Comparison of ENCODE assay signal across 8 cellular contexts in the genomic region with DNA sequence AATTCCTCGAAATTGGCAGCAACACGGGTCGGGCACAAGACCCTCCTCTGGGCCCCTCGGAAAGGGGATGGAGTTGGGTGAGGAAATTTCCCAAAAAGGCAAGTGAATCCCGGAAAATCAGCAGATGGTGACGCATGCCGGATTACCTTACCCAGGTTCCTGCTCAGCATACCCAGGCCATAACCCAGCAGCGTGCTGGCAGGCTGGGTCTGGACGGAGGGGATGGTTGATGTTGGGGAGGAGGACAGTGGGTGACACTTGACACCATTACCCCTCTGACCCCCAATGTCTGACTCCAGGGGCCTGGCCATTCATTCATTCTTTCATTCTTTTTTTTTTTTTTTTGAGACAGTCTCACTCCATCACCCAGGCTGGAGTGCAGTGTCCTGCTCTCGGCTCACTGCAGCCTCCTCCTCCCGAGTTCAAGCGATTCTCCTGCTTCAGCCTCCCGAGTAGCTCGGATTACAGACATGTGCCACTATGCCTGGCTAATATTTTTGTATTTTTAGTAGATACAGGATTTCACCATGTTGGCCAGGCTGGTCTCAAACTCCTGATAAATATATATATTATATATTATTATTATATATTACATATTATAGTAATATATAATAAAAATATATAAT. TPM values are rescaled to one million over a fixed set of nuclear protein-coding genes. Genes with fewer than 3 reads are reported as not detected.
DNase-seq lines count a peak whose midpoint lies in the region; ATAC-seq, FAIRE-seq and TF ChIP-seq lines count a peak whose summit lies in the region.

No MANE protein-coding gene starts in this region.

- TF ChIP-seq CTCF in GM12865 (IDR thresholded peaks at IDR 0.05; ENCODE audit: insufficient read depth, low read depth, low read length, missing control alignments) (no peak), dorsolateral prefrontal cortex (IDR thresholded peaks at IDR 0.05 in 54 of 56, conservative IDR thresholded peaks at IDR 0.05 in 2 of 56; ENCODE audit: low read depth in 1 of 56, partially characterized antibody in 56 of 56) (no peak), mesothelial cell of epicardium (IDR thresholded peaks at IDR 0.05; ENCODE audit: unreplicated experiment) (no peak)

- H3K36me3 ChIP-seq in urinary bladder (ENCODE audit: insufficient read depth) = no peaks in the 10 kb centered on the region

- DNase-seq in ACHN = peak; percentile 52
- DNase-seq in GM12865 (ENCODE audit: low read depth) = no peak
- peak; percentile 28 for DNase-seq in RCC 7860 (ENCODE audit: low spot score)
- peak in 5 of 10 donors; percentile 27 to 55 (median 48) for DNase-seq in dorsolateral prefrontal cortex
- no peak for DNase-seq in mesothelial cell of epicardium (ENCODE audit: low spot score in 2 of 2, unreplicated experiment in 2 of 2)
- no peak for DNase-seq in NCI-H1436 treated with DMSO at 0.1 percent for 48 hours (lab: John Stamatoyannopoulos, UW)

- no peak for FAIRE-seq in RCC 7860 (lab: Jason Lieb, UNC)

- H3K4me3 ChIP-seq in GM12865 (ENCODE audit: low read depth, low read length) (peak overlapping the region; percentile 51), dorsolateral prefrontal cortex (peak overlapping the region; percentile 60 to 94 (median 83)), urinary bladder (ENCODE audit: low read depth, low read length) (peak overlapping the region; percentile 76)

- peaks cover 8% of the 10 kb centered on the region for H3K36me3 Mint-ChIP-seq in mesothelial cell of epicardium

- H3K27ac ChIP-seq in dorsolateral prefrontal cortex (peak overlapping the region in 48 of 59 donors; percentile 18 to 89 (median 70)), urinary bladder (ENCODE audit: low read depth) (no peak overlapping the region)

- H3K27me3 ChIP-seq in dorsolateral prefrontal cortex = no peaks in the 10 kb centered on the region

- no peak for ATAC-seq in HG03378 (IDR thresholded peaks at IDR 0.05; ENCODE audit: unreplicated experiment)

- 9% methylated on average over 14 of the region's 14 CpGs for WGBS in urinary bladder

- intact Hi-C loops in dorsolateral prefrontal cortex (cut with DNase I) = no loop called here

- H3K4me1 Mint-ChIP-seq in mesothelial cell of epicardium = peaks cover 7% of the 10 kb centered on the region

- peak overlapping the region; percentile 86 for H3K4me3 Mint-ChIP-seq in mesothelial cell of epicardium

- H3K27me3 Mint-ChIP-seq in mesothelial cell of epicardium (ENCODE audit: low read depth) = peaks cover 12% of the 10 kb centered on the region

- no peaks in the 10 kb centered on the region for H3K4me1 ChIP-seq in urinary bladder (ENCODE audit: insufficient read depth)

- no peaks in the 10 kb centered on the region for H3K9me3 Mint-ChIP-seq in mesothelial cell of epicardium

- in situ Hi-C loops in ACHN (cut with HindIII; ENCODE audit: low pct_ligation_motif_present, low pct_unique_long_range_greater_than_20kb, low sequenced_read_pairs) = no loop called here

- peak overlapping the region; percentile 89 for H3K27ac Mint-ChIP-seq in mesothelial cell of epicardium

RNA-seq across cellular contexts. Expression of a gene that starts 0.8 kb away (rescaled TPM):
- total RNA-seq in dorsolateral prefrontal cortex (10 to 100 TPM; 17.0 to 42.9 (median 31.8) TPM), mesothelial cell of epicardium (26.8 to 29.1 TPM (median 28.5 TPM) in 3 replicates), urinary bladder (21.3 TPM)
- 19.3 TPM for polyA plus RNA-seq in urinary bladder

RNA-seq across cellular contexts. Expression of a gene that starts 26.8 kb away (rescaled TPM):
- total RNA-seq in dorsolateral prefrontal cortex (10 to 100 TPM in 76 of 120 experiments, 1 to 10 TPM in 44; 4.7 to 23.8 (median 11.2) TPM), mesothelial cell of epicardium (10.2 to 11.2 TPM (median 11.0 TPM) in 3 replicates), urinary bladder (1.8 TPM)
- polyA plus RNA-seq in urinary bladder = 4.9 TPM

RNA-seq across cellular contexts. Expression of a gene that starts 31.1 kb away (rescaled TPM):
- total RNA-seq in dorsolateral prefrontal cortex (not detected), mesothelial cell of epicardium (not detected in 3 replicates), urinary bladder (not detected)
- polyA plus RNA-seq in urinary bladder = not detected

RNA-seq across cellular contexts. Expression of a gene that starts 54.4 kb away (rescaled TPM):
- total RNA-seq in dorsolateral prefrontal cortex (not detected), mesothelial cell of epicardium (not detected in 3 replicates), urinary bladder (not detected)
- not detected for polyA plus RNA-seq in urinary bladder

Comparison
In these comparisons a context has a peak if more than half of its experiments do, and no peak if none do; other contexts are left out.
1. DNase-seq: peak in ACHN (single experiment) and RCC 7860 (single experiment); none in GM12865 (single experiment), mesothelial cell of epicardium (0 of 2) and NCI-H1436 treated with DMSO at 0.1 percent for 48 hours (single experiment).
2. Peak in every context shown above with its lines, with median percentiles within 50 percentile points of each other: H3K4me3 ChIP-seq.